7 cellular contexts compared by ENCODE assay signal in the genomic region with DNA sequence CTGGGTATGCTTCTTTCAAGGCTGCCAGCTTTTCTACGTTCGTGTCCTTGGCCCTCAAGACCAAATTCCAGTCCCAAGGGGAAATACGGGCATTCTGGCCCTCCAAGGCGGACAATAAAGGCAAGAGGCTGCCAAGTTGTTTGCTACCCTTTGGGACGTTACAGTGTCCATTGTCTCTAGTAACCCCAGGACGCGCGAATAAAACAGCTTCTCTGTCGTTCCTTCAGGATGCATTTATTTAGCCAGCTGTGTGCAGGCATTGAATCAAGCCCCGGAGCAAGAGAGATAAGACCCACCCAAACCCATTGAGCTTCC. TPM values are rescaled to one million over a fixed set of nuclear protein-coding genes. Genes with fewer than 3 reads are reported as not detected.
DNase-seq lines count a peak whose midpoint lies in the region; ATAC-seq, FAIRE-seq and TF ChIP-seq lines count a peak whose summit lies in the region.

No MANE protein-coding gene starts in this region.

- H3K36me3 ChIP-seq in iPS-18a (ENCODE audit: control insufficient read depth, low read depth, low read length), result peaks cover 5% of the 10 kb centered on the region

- POLR2A ChIA-PET in activated CD8-positive, alpha-beta T cell treated with anti-CD3 and anti-CD28 coated beads, Interleukin-2, amount 10 ng/mL, durations not matched to agents 7 days and 5 days (lab: Charles Lee), result interaction anchor here (0.5 to 3.4 kb wide), 28 partner anchors 8 to 475 kb away, joined by 3 to 26 read pairs (median 6); a partner anchor contains a TSS

- DNase-seq in HFFc6 (no peak), NCI-H524 (lab: John Stamatoyannopoulos, UW) (no peak), GM19239 (ENCODE audit: insufficient read length, low spot score) (no peak)
- DNase-seq in activated CD8-positive, alpha-beta T cell treated with anti-CD3 and anti-CD28 coated beads, Interleukin-2, amount 10 ng/mL, durations not matched to agents 7 days and 5 days, result no peak
- DNase-seq in stimulated activated naive CD8-positive, alpha-beta T cell treated with anti-CD3 and anti-CD28 coated beads, Interleukin-15, amount 100 ng/mL, for 72 hours, result no peak

- no peaks in the 10 kb centered on the region for H3K27me3 ChIP-seq in iPS-18a (ENCODE audit: control insufficient read depth, insufficient read depth, low read length)

- ATAC-seq in activated CD8-positive, alpha-beta T cell treated with anti-CD3 and anti-CD28 coated beads, Interleukin-2, amount 10 ng/mL, durations not matched to agents 7 days and 5 days, result peak; percentile 12
- no peak for ATAC-seq in stimulated activated naive CD8-positive, alpha-beta T cell treated with anti-CD3 and anti-CD28 coated beads, Interleukin-15, amount 100 ng/mL, for 72 hours
- no peak for ATAC-seq in HG02610 (IDR thresholded peaks at IDR 0.05; ENCODE audit: unreplicated experiment)

- H3K4me1 Mint-ChIP-seq in HFFc6 (ENCODE audit: low read depth), result peaks cover 29% of the 10 kb centered on the region
- H3K4me1 Mint-ChIP-seq in activated CD8-positive, alpha-beta T cell treated with anti-CD3 and anti-CD28 coated beads, Interleukin-2, amount 10 ng/mL, durations not matched to agents 7 days and 5 days (ENCODE audit: low read depth), result peaks cover 15% of the 10 kb centered on the region
- peaks cover 35% of the 10 kb centered on the region for H3K4me1 Mint-ChIP-seq in stimulated activated naive CD8-positive, alpha-beta T cell treated with anti-CD3 and anti-CD28 coated beads, Interleukin-15, amount 100 ng/mL, for 72 hours

- no peaks in the 10 kb centered on the region; the same call in none of the 2 replicates for H3K27me3 Mint-ChIP-seq in HFFc6 (ENCODE audit: insufficient read depth)
- no peaks in the 10 kb centered on the region for H3K27me3 Mint-ChIP-seq in activated CD8-positive, alpha-beta T cell treated with anti-CD3 and anti-CD28 coated beads, Interleukin-2, amount 10 ng/mL, durations not matched to agents 7 days and 5 days (ENCODE audit: low read depth)
- H3K27me3 Mint-ChIP-seq in stimulated activated naive CD8-positive, alpha-beta T cell treated with anti-CD3 and anti-CD28 coated beads, Interleukin-15, amount 100 ng/mL, for 72 hours, result no peaks in the 10 kb centered on the region

- peak overlapping the region; percentile 73 for H3K4me3 ChIP-seq in iPS-18a (ENCODE audit: low read length)

- H3K4me1 ChIP-seq in iPS-18a (ENCODE audit: control insufficient read depth, low read depth, low read length), result peaks cover 15% of the 10 kb centered on the region

- no peak for TF ChIP-seq CTCF in HFFc6 (IDR thresholded peaks at IDR 0.05)

- CTCF ChIA-PET in activated CD8-positive, alpha-beta T cell treated with anti-CD3 and anti-CD28 coated beads, Interleukin-2, amount 10 ng/mL, durations not matched to agents 7 days and 5 days (lab: Charles Lee), result interaction anchor here (0.7 to 11.2 kb wide), 32 partner anchors 9 to 423 kb away, joined by 3 to 182 read pairs (median 4); a partner anchor contains a TSS

- H3K36me3 Mint-ChIP-seq in HFFc6 (ENCODE audit: low read depth), result peaks cover 20% of the 10 kb centered on the region
- peaks cover 20% of the 10 kb centered on the region for H3K36me3 Mint-ChIP-seq in activated CD8-positive, alpha-beta T cell treated with anti-CD3 and anti-CD28 coated beads, Interleukin-2, amount 10 ng/mL, durations not matched to agents 7 days and 5 days (ENCODE audit: low read depth)

- no peaks in the 10 kb centered on the region for H3K9me3 Mint-ChIP-seq in HFFc6
- H3K9me3 Mint-ChIP-seq in activated CD8-positive, alpha-beta T cell treated with anti-CD3 and anti-CD28 coated beads, Interleukin-2, amount 10 ng/mL, durations not matched to agents 7 days and 5 days (ENCODE audit: insufficient read depth), result no peaks in the 10 kb centered on the region
- no peaks in the 10 kb centered on the region for H3K9me3 Mint-ChIP-seq in stimulated activated naive CD8-positive, alpha-beta T cell treated with anti-CD3 and anti-CD28 coated beads, Interleukin-15, amount 100 ng/mL, for 72 hours

- peak overlapping the region; percentile 97 for H3K27ac Mint-ChIP-seq in HFFc6
- peak overlapping the region; percentile 93 for H3K27ac Mint-ChIP-seq in activated CD8-positive, alpha-beta T cell treated with anti-CD3 and anti-CD28 coated beads, Interleukin-2, amount 10 ng/mL, durations not matched to agents 7 days and 5 days
- peak overlapping the region; percentile 97 to 98 for H3K27ac Mint-ChIP-seq in stimulated activated naive CD8-positive, alpha-beta T cell treated with anti-CD3 and anti-CD28 coated beads, Interleukin-15, amount 100 ng/mL, for 72 hours

- FAIRE-seq in GM19239 (lab: Jason Lieb, UNC), result no peak

- peak overlapping the region; percentile 28 for H3K27ac ChIP-seq in iPS-18a (ENCODE audit: low read length)

- H3K4me3 Mint-ChIP-seq in HFFc6, result peak overlapping the region; percentile 97
- peak overlapping the region; percentile 95 for H3K4me3 Mint-ChIP-seq in activated CD8-positive, alpha-beta T cell treated with anti-CD3 and anti-CD28 coated beads, Interleukin-2, amount 10 ng/mL, durations not matched to agents 7 days and 5 days
- peak overlapping the region; percentile 84 to 95 for H3K4me3 Mint-ChIP-seq in stimulated activated naive CD8-positive, alpha-beta T cell treated with anti-CD3 and anti-CD28 coated beads, Interleukin-15, amount 100 ng/mL, for 72 hours

- H3K9me3 ChIP-seq in iPS-18a (ENCODE audit: control insufficient read depth, low read depth, low read length), result no peaks in the 10 kb centered on the region

- H3K9ac ChIP-seq in iPS-18a (ENCODE audit: low read length), result peak overlapping the region; percentile 85

RNA-seq across cellular contexts. Expression of a gene that starts 0.6 kb away (rescaled TPM):
- 10 to 100 TPM; 39.2 to 50.6 (median 47.8) TPM for total RNA-seq in HFFc6 (2021; fragmentation: NEBNext Ultra II Directional; extraction: Animal tissue kit (Norgen Biotek cat#: 25700))
- total RNA-seq in activated CD8-positive, alpha-beta T cell treated with anti-CD3 and anti-CD28 coated beads, Interleukin-2, amount 10 ng/mL, durations not matched to agents 7 days and 5 days, result 10 to 100 TPM; 45.1 to 45.8 TPM

RNA-seq across cellular contexts. Expression of a gene that starts 25.6 kb away (rescaled TPM):
- total RNA-seq in HFFc6 (2021; fragmentation: NEBNext Ultra II Directional; extraction: Animal tissue kit (Norgen Biotek cat#: 25700)), result 10 to 100 TPM; 27.5 to 35.8 (median 30.4) TPM
- under 1 TPM; 0.13 to 0.18 TPM for total RNA-seq in activated CD8-positive, alpha-beta T cell treated with anti-CD3 and anti-CD28 coated beads, Interleukin-2, amount 10 ng/mL, durations not matched to agents 7 days and 5 days

RNA-seq across cellular contexts. Expression of a gene that starts 33.7 kb away (rescaled TPM):
- 100 to 1,000 TPM; 362 to 410 (median 386) TPM for total RNA-seq in HFFc6 (2021; fragmentation: NEBNext Ultra II Directional; extraction: Animal tissue kit (Norgen Biotek cat#: 25700))
- total RNA-seq in activated CD8-positive, alpha-beta T cell treated with anti-CD3 and anti-CD28 coated beads, Interleukin-2, amount 10 ng/mL, durations not matched to agents 7 days and 5 days, result 100 to 1,000 TPM; 232 to 238 TPM

RNA-seq across cellular contexts. Expression of a gene that starts 34.0 kb away (rescaled TPM):
- 10 to 100 TPM; 20.3 to 24.0 (median 21.3) TPM for total RNA-seq in HFFc6 (2021; fragmentation: NEBNext Ultra II Directional; extraction: Animal tissue kit (Norgen Biotek cat#: 25700))
- 10 to 100 TPM; 15.6 to 19.4 TPM for total RNA-seq in activated CD8-positive, alpha-beta T cell treated with anti-CD3 and anti-CD28 coated beads, Interleukin-2, amount 10 ng/mL, durations not matched to agents 7 days and 5 days

RNA-seq across cellular contexts. Expression of a gene that starts 40.5 kb away (rescaled TPM):
- under 1 TPM; 0.40 to 0.96 (median 0.56) TPM for total RNA-seq in HFFc6 (2021; fragmentation: NEBNext Ultra II Directional; extraction: Animal tissue kit (Norgen Biotek cat#: 25700))
- total RNA-seq in activated CD8-positive, alpha-beta T cell treated with anti-CD3 and anti-CD28 coated beads, Interleukin-2, amount 10 ng/mL, durations not matched to agents 7 days and 5 days, result under 1 TPM; 0.18 to 0.55 TPM

Comparison
In these comparisons a context has a peak if more than half of its experiments do, and no peak if none do; other contexts are left out.
1. RNA of a gene that starts 25.6 kb away (total RNA-seq): 27.5 to 35.8 TPM in HFFc6; 0.13 to 0.18 TPM in activated CD8-positive, alpha-beta T cell treated with anti-CD3 and anti-CD28 coated beads, Interleukin-2, amount 10 ng/mL, durations not matched to agents 7 days and 5 days; every median in the first group is over 10 times any median in the second.
2. Peak in every context shown above with its lines, with median percentiles within 50 percentile points of each other: H3K27ac Mint-ChIP-seq and H3K4me3 Mint-ChIP-seq.